In genomic region chr14:36664322-36665193, GRCh38 we compare ENCODE assay signal across 17 cellular contexts. TPM values are rescaled to one million over a fixed set of nuclear protein-coding genes. Genes with fewer than 3 reads are reported as not detected.
DNase-seq lines count a peak whose midpoint lies in the region; ATAC-seq and TF ChIP-seq lines count a peak whose summit lies in the region.
"Had no signal": no experiment of that assay in that cellular context is flagged by ENCODE, and none has a peak within 500 bp of the region (broad histone marks: within the 10 kb centered on the region; RNA-seq: fewer than 3 reads in every experiment).

No MANE protein-coding gene starts in this region.

- DNase-seq in left ventricle myocardium inferior, result no peak
- no peak for DNase-seq in left cardiac atrium
- no peak for DNase-seq in WTC11 (ENCODE audit: low spot score)
- DNase-seq in lower lobe of right lung, result no peak
- DNase-seq in upper lobe of right lung, result no peak
- DNase-seq in stimulated activated naive CD4-positive, alpha-beta T cell (lab: John Stamatoyannopoulos, UW), result no peak
- DNase-seq: activated T-cell treated with anti-CD3 and anti-CD28 coated beads for 4 hours, anterior cingulate cortex, glutamatergic neuron, IMR-90, left colon, NCI-H1436 treated with DMSO at 0.1 percent for 48 hours, NCI-H526 treated with DMSO at 0.1 percent for 48 hours, Right ventricle myocardium superior had no signal

- H3K4me3 Mint-ChIP-seq in WTC11, result peak overlapping the region; percentile 76

- POLR2A ChIA-PET in WTC11 (lab: Charles Lee), result no interaction called here

- peaks cover 40% of the 10 kb centered on the region for H3K4me1 Mint-ChIP-seq in WTC11

- H3K27ac ChIP-seq in left ventricle myocardium inferior (replicated peaks), result no peak overlapping the region
- H3K27ac ChIP-seq in lower lobe of right lung, result no peak overlapping the region
- no peak overlapping the region for H3K27ac ChIP-seq in upper lobe of right lung

- peaks cover 53% of the 10 kb centered on the region for H3K4me1 ChIP-seq in left ventricle myocardium inferior
- H3K4me1 ChIP-seq in lower lobe of right lung, result peaks cover 52% of the 10 kb centered on the region
- peaks cover 23% of the 10 kb centered on the region for H3K4me1 ChIP-seq in upper lobe of right lung

- no peak overlapping the region for H3K27ac Mint-ChIP-seq in WTC11
- H3K27ac Mint-ChIP-seq: B cell had no signal

- ATAC-seq in left cardiac atrium, result no peak
- no peak for ATAC-seq in WTC11
- ATAC-seq in lower lobe of right lung, result no peak
- no peak for ATAC-seq in upper lobe of right lung
- no peak for ATAC-seq in GM21737 (IDR thresholded peaks at IDR 0.05; ENCODE audit: unreplicated experiment)
- ATAC-seq in HG03432 (IDR thresholded peaks at IDR 0.05; ENCODE audit: unreplicated experiment), result no peak
- ATAC-seq: left colon had no signal

- H3K36me3 ChIP-seq in left ventricle myocardium inferior, result no peaks in the 10 kb centered on the region
- H3K36me3 ChIP-seq in lower lobe of right lung, result no peaks in the 10 kb centered on the region
- H3K36me3 ChIP-seq in upper lobe of right lung, result no peaks in the 10 kb centered on the region

- CTCF ChIA-PET in WTC11 (lab: Charles Lee), result interaction anchor here (0.9 to 1.9 kb wide), 2 partner anchors 16 to 927 kb away, joined by 3 to 8 read pairs; no protein-coding TSS in a partner anchor

- no peaks in the 10 kb centered on the region for H3K36me3 Mint-ChIP-seq in WTC11

- intact Hi-C loops in left ventricle myocardium inferior (cut with micrococcal nuclease) (no loop called here), left cardiac atrium (cut with DNase I) (loop anchor here in 1 of 2 donors (5.0 kb wide), 1 partner anchor 278 kb away; no protein-coding TSS in a partner anchor), lower lobe of right lung (cut with DNase I) (no loop called here), upper lobe of right lung (cut with DNase I) (no loop called here)

- H3K9me3 ChIP-seq in left ventricle myocardium inferior (replicated peaks), result no peaks in the 10 kb centered on the region
- H3K9me3 ChIP-seq in lower lobe of right lung, result no peaks in the 10 kb centered on the region
- no peaks in the 10 kb centered on the region for H3K9me3 ChIP-seq in upper lobe of right lung

- H3K4me3 ChIP-seq in left ventricle myocardium inferior, result peak overlapping the region; percentile 57
- peak overlapping the region; percentile 43 for H3K4me3 ChIP-seq in lower lobe of right lung
- peak overlapping the region; percentile 8 for H3K4me3 ChIP-seq in upper lobe of right lung

- TF ChIP-seq CTCF in left ventricle myocardium inferior (IDR thresholded peaks at IDR 0.05; ENCODE audit: borderline replicate concordance) (no peak), WTC11 (IDR thresholded peaks at IDR 0.05) (no peak), lower lobe of right lung (IDR thresholded peaks at IDR 0.05) (no peak), upper lobe of right lung (IDR thresholded peaks at IDR 0.05) (no peak)

- H3K9me3 Mint-ChIP-seq in WTC11, result no peaks in the 10 kb centered on the region

- H3K27me3 ChIP-seq in left ventricle myocardium inferior (ENCODE audit: low read depth) (peaks cover 100% of the 10 kb centered on the region), lower lobe of right lung (ENCODE audit: low read depth) (peaks cover 97% of the 10 kb centered on the region), upper lobe of right lung (peaks cover 98% of the 10 kb centered on the region)

- peaks cover 98% of the 10 kb centered on the region for H3K27me3 Mint-ChIP-seq in WTC11 (ENCODE audit: low read depth)

TF ChIP-seq in WTC11, 78 proteins besides CTCF, POLR2A, EP300 and RAD21:
- TF ChIP-seq ZSCAN18 (CRISPR knock-in tag; IDR thresholded peaks at IDR 0.05) (no peak), NFE2L1 (CRISPR knock-in tag; IDR thresholded peaks at IDR 0.05) (no peak), TEAD4 (CRISPR knock-in tag; IDR thresholded peaks at IDR 0.05) (no peak), RORB (CRISPR knock-in tag; IDR thresholded peaks at IDR 0.05) (no peak), HMGA2 (CRISPR knock-in tag; IDR thresholded peaks at IDR 0.05) (no peak), ATF6 (CRISPR knock-in tag; IDR thresholded peaks at IDR 0.05) (no peak), STAT6 (CRISPR knock-in tag; conservative IDR thresholded peaks at IDR 0.05; ENCODE audit: low read depth) (no peak), IRF2 (CRISPR knock-in tag; IDR thresholded peaks at IDR 0.05; ENCODE audit: borderline replicate concordance, low read depth) (no peak), ETV6 (CRISPR knock-in tag; IDR thresholded peaks at IDR 0.05) (no peak)
- TF ChIP-seq, protein P1, sequence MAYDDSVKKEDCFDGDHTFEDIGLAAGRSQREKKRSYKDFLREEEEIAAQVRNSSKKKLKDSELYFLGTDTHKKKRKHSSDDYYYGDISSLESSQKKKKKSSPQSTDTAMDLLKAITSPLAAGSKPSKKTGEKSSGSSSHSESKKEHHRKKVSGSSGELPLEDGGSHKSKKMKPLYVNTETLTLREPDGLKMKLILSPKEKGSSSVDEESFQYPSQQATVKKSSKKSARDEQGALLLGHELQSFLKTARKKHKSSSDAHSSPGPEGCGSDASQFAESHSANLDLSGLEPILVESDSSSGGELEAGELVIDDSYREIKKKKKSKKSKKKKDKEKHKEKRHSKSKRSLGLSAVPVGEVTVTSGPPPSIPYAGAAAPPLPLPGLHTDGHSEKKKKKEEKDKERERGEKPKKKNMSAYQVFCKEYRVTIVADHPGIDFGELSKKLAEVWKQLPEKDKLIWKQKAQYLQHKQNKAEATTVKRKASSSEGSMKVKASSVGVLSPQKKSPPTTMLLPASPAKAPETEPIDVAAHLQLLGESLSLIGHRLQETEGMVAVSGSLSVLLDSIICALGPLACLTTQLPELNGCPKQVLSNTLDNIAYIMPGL (CRISPR knock-in tag; IDR thresholded peaks at IDR 0.05), result no peak

RNA-seq across cellular contexts. Expression of gene PAX9, which starts 2.9 kb away (rescaled TPM):
- total RNA-seq in left ventricle myocardium inferior, result not detected
- total RNA-seq in left cardiac atrium, result not detected
- not detected in 3 replicates for total RNA-seq in WTC11 (2021)
- total RNA-seq in lower lobe of right lung, result 1.0 TPM
- total RNA-seq in upper lobe of right lung, result 0.78 TPM
- total RNA-seq: B cell, IMR-90, Right ventricle myocardium superior had no signal
